In the genomic region with DNA sequence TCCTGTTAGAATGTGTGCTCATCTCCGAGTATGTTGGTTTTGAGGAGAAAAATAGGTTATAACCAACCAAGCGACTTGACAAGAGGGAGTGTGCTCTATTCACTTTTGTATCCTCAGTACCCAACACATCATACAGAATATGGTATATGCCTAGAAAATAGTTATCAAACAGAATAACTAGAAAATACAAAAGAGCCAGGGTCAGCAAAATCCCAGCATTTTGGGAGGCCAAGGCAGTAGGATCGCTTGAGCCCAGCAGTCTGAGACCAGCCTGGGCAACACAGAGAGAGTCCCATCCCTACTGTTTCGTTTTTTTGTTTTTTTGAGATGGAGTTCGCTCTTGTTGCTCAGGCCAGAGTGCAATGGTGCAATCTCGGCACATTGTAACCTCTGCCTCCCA, we compare ENCODE assay signal across 15 cellular contexts.
A peak's percentile ranks its signal among the peaks of the same experiment; 100 is the strongest.
DNase-seq lines count a peak whose midpoint lies in the region; ATAC-seq, FAIRE-seq and TF ChIP-seq lines count a peak whose summit lies in the region.
"Had no signal": no experiment of that assay in that cellular context is flagged by ENCODE, and none has a peak within 500 bp of the region (broad histone marks: within the 10 kb centered on the region; RNA-seq: fewer than 3 reads in every experiment).

No MANE protein-coding gene starts in this region.

- H3K9ac ChIP-seq in astrocyte (ENCODE audit: low read length), result no peak overlapping the region

- peak; percentile 59 for FAIRE-seq in HTR-8/SVneo (lab: Jason Lieb, UNC)
- no peak for FAIRE-seq in astrocyte (lab: Jason Lieb, UNC)
- FAIRE-seq: GM12892, K562 had no signal

- no peaks in the 10 kb centered on the region for H3K36me3 Mint-ChIP-seq in astrocyte (ENCODE audit: low read depth, unreplicated experiment)
- H3K36me3 Mint-ChIP-seq: CD14-positive monocyte; CD8-positive, alpha-beta T cell had no signal

- H3K9me3 ChIP-seq in astrocyte (ENCODE audit: insufficient read depth, low read depth, low read length) (no peaks in the 10 kb centered on the region), osteoblast (ENCODE audit: low read depth, low read length) (no peaks in the 10 kb centered on the region)

- no peak overlapping the region for H3K4me3 Mint-ChIP-seq in astrocyte (ENCODE audit: unreplicated experiment)
- H3K4me3 Mint-ChIP-seq: CD14-positive monocyte; CD8-positive, alpha-beta T cell had no signal

- no peak for ATAC-seq in HG03025 (IDR thresholded peaks at IDR 0.05; ENCODE audit: low FRiP score, unreplicated experiment)
- ATAC-seq: CD8-positive, alpha-beta T cell; K562 had no signal

- H3K4me1 Mint-ChIP-seq in astrocyte (ENCODE audit: low read depth, unreplicated experiment), result peaks cover 15% of the 10 kb centered on the region
- H3K4me1 Mint-ChIP-seq: CD14-positive monocyte had no signal

- H3K27me3 Mint-ChIP-seq in astrocyte (ENCODE audit: low read depth, unreplicated experiment), result no peaks in the 10 kb centered on the region

- H3K27me3 ChIP-seq in ACC112 (ENCODE audit: insufficient read depth, low read length), result no peaks in the 10 kb centered on the region
- no peaks in the 10 kb centered on the region for H3K27me3 ChIP-seq in astrocyte (ENCODE audit: insufficient read depth, low read length)
- H3K27me3 ChIP-seq in osteoblast (ENCODE audit: insufficient read depth, low read length), result no peaks in the 10 kb centered on the region

- H3K79me2 ChIP-seq in ACC112 (ENCODE audit: control insufficient read depth, insufficient read depth, low read length, unreplicated experiment) (no peaks in the 10 kb centered on the region), astrocyte (ENCODE audit: insufficient read depth, low read length) (no peaks in the 10 kb centered on the region), osteoblast (ENCODE audit: insufficient read depth, low read length) (no peaks in the 10 kb centered on the region)

- H3K4me2 ChIP-seq in astrocyte (ENCODE audit: low read length) (peak overlapping the region; percentile 65), osteoblast (ENCODE audit: insufficient read depth, low read length) (peak overlapping the region; percentile 57)

- H2AFZ ChIP-seq in ACC112 (ENCODE audit: low read length, unreplicated experiment) (no peak overlapping the region), astrocyte (ENCODE audit: low read depth, low read length) (no peak overlapping the region), osteoblast (ENCODE audit: low read length) (no peak overlapping the region)

- H3K27ac ChIP-seq in ACC112 (ENCODE audit: low read depth, low read length) (peak overlapping the region; percentile 38; the same call in 1 of the 2 replicates), astrocyte (ENCODE audit: low read depth, low read length) (no peak overlapping the region), osteoblast (ENCODE audit: low read depth, low read length) (no peak overlapping the region)

- no peak for DNase-seq in HTR-8/SVneo (ENCODE audit: insufficient read length, low spot score)
- DNase-seq in astrocyte (ENCODE audit: low read depth), result no peak
- DNase-seq in osteoblast (ENCODE audit: insufficient read length, low spot score, missing footprints), result no peak
- DNase-seq in AML-193 (lab: John Stamatoyannopoulos, UW), result no peak
- no peak for DNase-seq in GOT3 (lab: John Stamatoyannopoulos, UW)
- no peak for DNase-seq in HPDE6-E6E7 (ENCODE audit: extremely low spot score)
- DNase-seq: CD8-positive, alpha-beta T cell; COR-L47; DND-41; GDM1 had no signal

- H3K9me3 Mint-ChIP-seq in astrocyte (ENCODE audit: unreplicated experiment), result peaks cover 4% of the 10 kb centered on the region

- H3K4me1 ChIP-seq in ACC112 (ENCODE audit: control insufficient read depth, insufficient read depth, low read length, unreplicated experiment) (peaks cover 12% of the 10 kb centered on the region), astrocyte (ENCODE audit: insufficient read depth, low read length) (peaks cover 7% of the 10 kb centered on the region), osteoblast (ENCODE audit: insufficient read depth, low read length) (peaks cover 6% of the 10 kb centered on the region)

- H4K20me1 ChIP-seq in astrocyte (ENCODE audit: insufficient read depth, low read length) (no peaks in the 10 kb centered on the region), osteoblast (ENCODE audit: insufficient read depth, low read length) (no peaks in the 10 kb centered on the region)

- H3K27ac Mint-ChIP-seq in astrocyte (ENCODE audit: unreplicated experiment), result no peak overlapping the region
- H3K27ac Mint-ChIP-seq: CD14-positive monocyte; CD8-positive, alpha-beta T cell had no signal

- H3K36me3 ChIP-seq in ACC112 (ENCODE audit: insufficient read depth, low read length), result no peaks in the 10 kb centered on the region
- no peaks in the 10 kb centered on the region for H3K36me3 ChIP-seq in astrocyte (ENCODE audit: insufficient read depth, low read length)
- no peaks in the 10 kb centered on the region for H3K36me3 ChIP-seq in osteoblast (ENCODE audit: insufficient read depth, low read length)

- H3K4me3 ChIP-seq in ACC112 (ENCODE audit: low read depth, low read length), result no peak overlapping the region
- peak overlapping the region; percentile 3 for H3K4me3 ChIP-seq in astrocyte (ENCODE audit: insufficient read depth, low read depth, low read length)
- no peak overlapping the region for H3K4me3 ChIP-seq in osteoblast (ENCODE audit: insufficient read depth, low read length)
- H3K4me3 ChIP-seq: K562 had no signal

- TF ChIP-seq CTCF in astrocyte (IDR thresholded peaks at IDR 0.05; ENCODE audit: insufficient read depth, low read depth, low read length) (no peak), osteoblast (IDR thresholded peaks at IDR 0.05; ENCODE audit: extremely low read depth, low read depth, low read length) (no peak)
